8 cellular contexts compared by ENCODE assay signal in the genomic region with DNA sequence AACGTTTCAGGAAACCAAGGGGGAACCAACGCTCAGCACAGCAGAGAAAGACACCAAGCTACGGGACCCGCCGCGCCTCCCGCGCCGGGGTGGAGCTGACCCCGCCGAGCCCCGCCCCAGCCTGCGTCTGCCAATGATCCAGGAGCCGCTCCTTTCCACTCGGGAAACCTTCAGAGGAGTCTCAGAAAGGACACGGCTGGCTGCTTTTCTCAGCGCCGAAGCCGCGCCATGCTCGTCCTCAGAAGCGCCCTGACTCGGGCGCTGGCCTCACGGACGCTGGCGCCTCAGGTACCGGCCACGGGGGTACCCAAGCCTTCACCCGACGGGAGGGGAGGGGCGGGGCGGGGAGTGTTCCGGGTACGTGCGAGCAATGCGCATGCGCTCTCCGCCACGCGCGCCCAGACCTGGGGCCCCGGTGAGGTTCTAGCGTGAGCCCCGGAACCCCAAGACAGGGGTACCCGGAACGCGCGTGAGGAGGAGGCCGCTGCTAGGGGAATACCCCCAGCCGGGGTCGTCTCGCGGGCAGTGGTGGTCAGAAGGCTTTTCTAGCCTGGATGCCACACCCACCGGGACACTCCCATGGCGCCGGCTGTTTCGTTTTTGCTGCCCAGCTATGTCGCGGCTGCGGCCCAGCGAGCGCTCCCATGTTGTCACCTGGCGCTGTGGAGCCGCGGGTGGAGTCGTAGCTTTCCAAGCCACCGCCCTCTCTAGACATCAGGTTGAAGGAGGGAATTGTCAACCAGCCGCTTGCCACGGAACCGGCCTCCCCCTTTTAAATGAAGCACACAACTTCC. TPM values are rescaled to one million over a fixed set of nuclear protein-coding genes. Genes with fewer than 3 reads are reported as not detected.
DNase-seq lines count a peak whose midpoint lies in the region; ATAC-seq, FAIRE-seq and TF ChIP-seq lines count a peak whose summit lies in the region.

A gene (plus strand): TSS at position 119 of the 794 bp plus-strand sequence. CDS start 110 bp downstream, at position 229.

- H3K27ac Mint-ChIP-seq in central memory CD8-positive, alpha-beta T cell (ENCODE audit: low read depth) = peak within 1 kb of the TSS; percentile 98

- no peak for FAIRE-seq in kidney (lab: Jason Lieb, UNC)

- TF ChIP-seq CTCF in AG09309 (IDR thresholded peaks at IDR 0.05; ENCODE audit: control insufficient read depth, insufficient read depth, low read depth, low read length, missing control alignments) (no peak), kidney (IDR thresholded peaks at IDR 0.05; ENCODE audit: borderline replicate concordance, extremely low read depth, insufficient read depth) (no peak)

- H3K4me3 ChIP-seq in AG09309 (ENCODE audit: control insufficient read depth, low read depth, low read length) (peak within 1 kb of the TSS; percentile 90), kidney (ENCODE audit: low read length in 2 of 2) (peak within 1 kb of the TSS; percentile 80 to 98)

- H3K36me3 ChIP-seq in kidney (ENCODE audit: control insufficient read depth in 1 of 2, insufficient read depth in 2 of 2, low read length in 2 of 2) = peaks cover 0 to 5% of the 10 kb centered on the region in 2 donors

- intact Hi-C loops in kidney (cut with DNase I) = no loop called here

- no peaks in the 10 kb centered on the region for H3K9me3 ChIP-seq in kidney (ENCODE audit: control insufficient read depth in 1 of 2, low read length in 2 of 2)

- ATAC-seq in GM18909 (IDR thresholded peaks at IDR 0.05; ENCODE audit: poor library complexity, unreplicated experiment) (peak; percentile 89), HG03159 (IDR thresholded peaks at IDR 0.05; ENCODE audit: unreplicated experiment) (peak; percentile 86)
- ATAC-seq in activated CD4-positive, CD25-positive, alpha-beta regulatory T cell treated with anti-CD3 and anti-CD28 coated beads, Interleukin-2, amount 50 U/mL, for 24 hours = peak; percentile 92 to 93
- ATAC-seq in central memory CD8-positive, alpha-beta T cell (replicated peaks; ENCODE audit: extremely low read depth, poor library complexity, severe bottlenecking) = peak; percentile 82

- H3K4me1 ChIP-seq in kidney (ENCODE audit: control insufficient read depth in 1 of 2, insufficient read depth in 1 of 2, low read depth in 1 of 2, low read length in 2 of 2) = peaks cover 3 to 7% of the 10 kb centered on the region in 2 donors

- no peaks in the 10 kb centered on the region for H3K9me3 Mint-ChIP-seq in central memory CD8-positive, alpha-beta T cell

- no peaks in the 10 kb centered on the region for H3K27me3 Mint-ChIP-seq in central memory CD8-positive, alpha-beta T cell

- DNase-seq in AG09309 (ENCODE audit: low read depth) = no peak
- DNase-seq in NCI-H460 (ENCODE audit: extremely low read depth, low read depth) = peak; percentile 73
- DNase-seq in central memory CD8-positive, alpha-beta T cell (ENCODE audit: low spot score in 2 of 2) = peak; percentile 79 to 84
- DNase-seq in kidney = peak; percentile 95
- DNase-seq in stimulated activated CD4-positive, alpha-beta T cell treated with anti-CD3 and anti-CD28 coated beads, Interleukin-15, amount 100 ng/mL, for 1 hour (ENCODE audit: low read depth in 1 of 2, low spot score in 1 of 2) = peak; percentile 73 to 81

- peak within 1 kb of the TSS; percentile 96 for H3K4me3 Mint-ChIP-seq in central memory CD8-positive, alpha-beta T cell

- H3K9ac ChIP-seq in kidney (ENCODE audit: low read length in 2 of 2) = peak within 1 kb of the TSS; percentile 76 to 90

- peaks cover 16% of the 10 kb centered on the region for H3K36me3 Mint-ChIP-seq in central memory CD8-positive, alpha-beta T cell (ENCODE audit: insufficient read depth)

- H3K27ac ChIP-seq in kidney (ENCODE audit: low read depth in 2 of 2, low read length in 2 of 2) = peak within 1 kb of the TSS; percentile 89 to 92

- peaks cover 20% of the 10 kb centered on the region for H3K4me1 Mint-ChIP-seq in central memory CD8-positive, alpha-beta T cell

RNA-seq across cellular contexts. Expression of the gene that starts here (rescaled TPM):
- total RNA-seq in NCI-H460 (2014; rRNA removed; shearing (Covaris generic)) = 21.0 and 22.1 TPM in 2 replicates
- 36.5 and 38.2 TPM in 2 replicates for polyA plus RNA-seq in NCI-H460 (2014; cell fraction: nucleus; rRNA removed)
- total RNA-seq in kidney = 27.9 TPM
- polyA plus RNA-seq in kidney (ENCODE audit: insufficient read depth, low read depth, low replicate concordance) = 31.2 TPM
